Comparison of ENCODE assay signal across 18 cellular contexts in the genomic region with DNA sequence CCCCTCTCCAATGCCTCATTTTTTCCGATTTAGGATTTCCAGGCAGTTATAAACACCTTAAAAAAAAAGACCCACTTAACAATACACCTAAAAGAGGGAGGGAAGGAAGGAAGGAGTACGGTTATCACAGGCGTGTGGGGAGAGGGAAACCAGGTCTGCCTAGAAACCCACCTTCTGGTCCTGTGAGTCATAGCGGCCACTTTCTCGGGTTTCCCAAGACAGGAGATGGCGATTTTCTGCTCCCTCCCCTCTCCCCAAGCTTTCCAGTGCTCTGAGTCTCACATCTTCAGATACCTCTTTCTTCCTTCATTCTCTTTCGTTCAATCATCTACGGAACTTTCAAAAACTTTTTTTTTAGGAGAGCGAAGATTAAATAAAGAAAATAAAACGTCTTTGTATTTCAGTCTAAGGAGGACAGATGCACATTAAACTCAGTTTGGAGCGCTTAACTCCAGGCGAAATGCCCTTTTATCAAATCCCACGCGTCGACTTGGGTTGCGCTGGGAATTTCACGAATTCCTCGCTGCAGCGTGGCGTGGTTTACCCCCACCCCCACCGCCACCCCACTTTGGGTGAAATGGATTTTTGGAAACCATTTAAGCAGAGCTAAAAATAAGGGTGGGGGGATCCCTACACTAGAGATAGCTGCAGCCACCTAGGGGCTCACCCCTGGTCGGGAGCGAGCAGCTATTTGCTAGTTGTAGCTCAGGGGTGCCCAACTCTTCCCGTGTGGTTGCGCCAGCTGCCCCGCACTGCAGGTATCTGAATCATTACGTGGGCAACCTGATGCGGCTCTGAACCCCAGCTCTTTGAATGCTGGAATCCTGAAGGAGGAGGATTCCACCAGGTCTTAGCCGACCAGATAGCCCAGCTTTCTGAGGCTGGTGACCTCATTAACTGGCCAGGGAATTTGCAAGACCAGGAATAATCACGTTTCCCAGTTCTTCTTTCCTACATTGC. TPM values are rescaled to one million over a fixed set of nuclear protein-coding genes. Genes with fewer than 3 reads are reported as not detected.
DNase-seq lines count a peak whose midpoint lies in the region; FAIRE-seq and TF ChIP-seq lines count a peak whose summit lies in the region.
"Had no signal": no experiment of that assay in that cellular context is flagged by ENCODE, and none has a peak within 500 bp of the region (broad histone marks: within the 10 kb centered on the region; RNA-seq: fewer than 3 reads in every experiment).

No MANE protein-coding gene starts in this region.

- TF ChIP-seq CTCF in HEK293 (tag by site-specific recombination; IDR thresholded peaks at IDR 0.05) (no peak), breast epithelium (IDR thresholded peaks at IDR 0.05) (no peak)

- peaks cover 15% of the 10 kb centered on the region for H3K4me1 ChIP-seq in HEK293 (ENCODE audit: control insufficient read depth, insufficient read depth, low read length)
- H3K4me1 ChIP-seq in iPS-15b (ENCODE audit: control insufficient read depth, insufficient read depth, low read length), result peaks cover 22% of the 10 kb centered on the region
- H3K4me1 ChIP-seq in breast epithelium, result peaks cover 0 to 5% of the 10 kb centered on the region in 2 donors
- H3K4me1 ChIP-seq: parathyroid adenoma had no signal

- DNase-seq in amniotic epithelial cell (ENCODE audit: low read depth), result peak; percentile 32
- peak; percentile 68 for DNase-seq in posterior vena cava (ENCODE audit: low spot score)
- DNase-seq in breast epithelium (ENCODE audit: low spot score in 2 of 2), result no peak
- no peak for DNase-seq in RCC 7860 (ENCODE audit: low spot score)
- no peak for DNase-seq in DMS 273 (lab: John Stamatoyannopoulos, UW; ENCODE audit: unreplicated experiment)
- DNase-seq: AML-193; COR-L47; hippocampal formation; NCI-H1436; stimulated activated CD4-positive, alpha-beta T cell treated with anti-CD3 and anti-CD28 coated beads, Interleukin-4, amount 100 ng/mL, for 4 hours; substantia nigra; T-helper 9 cell had no signal

- H3K27ac ChIP-seq in HEK293 (ENCODE audit: extremely low read depth, low read depth, low read length) (no peak overlapping the region), breast epithelium (no peak overlapping the region)
- H3K27ac ChIP-seq: parathyroid adenoma, skin epidermis, vagina had no signal

- H3K27me3 ChIP-seq in iPS-15b (ENCODE audit: control insufficient read depth, insufficient read depth, low read length), result peaks cover 69% of the 10 kb centered on the region
- H3K27me3 ChIP-seq in breast epithelium, result peaks cover 0 to 26% of the 10 kb centered on the region in 2 donors
- H3K27me3 ChIP-seq: vagina had no signal

- POLR2A ChIA-PET in HEK293 (lab: Yijun Ruan, JAX), result no interaction called here

- FAIRE-seq in RCC 7860 (lab: Jason Lieb, UNC), result no peak
- FAIRE-seq: endometrium had no signal

- H3K4me3 ChIP-seq in HEK293 (ENCODE audit: low read depth, low read length) (no peak overlapping the region), iPS-15b (ENCODE audit: low read depth, low read length) (peak overlapping the region; percentile 60), breast epithelium (no peak overlapping the region)
- H3K4me3 ChIP-seq: skin epidermis, vagina had no signal

- H3K36me3 ChIP-seq in HEK293 (ENCODE audit: control insufficient read depth in 2 of 2, insufficient read depth in 1 of 2, low read length in 2 of 2) (peaks cover 0 to 4% of the 10 kb centered on the region in 2 experiments; a peak in 1 of 3 replicates), iPS-15b (ENCODE audit: control insufficient read depth, insufficient read depth, low read length) (no peaks in the 10 kb centered on the region), breast epithelium (no peaks in the 10 kb centered on the region)
- H3K36me3 ChIP-seq: vagina had no signal

- CTCF ChIA-PET in HEK293 (lab: Yijun Ruan, JAX), result interaction anchor here (0.6 to 5.6 kb wide), 10 partner anchors 8 to 673 kb away, joined by 3 to 45 read pairs (median 4); no protein-coding TSS in a partner anchor

- intact Hi-C loops in posterior vena cava (cut with DNase I) (no loop called here), breast epithelium (cut with DNase I; ENCODE audit: low total_unique reads) (no loop called here)

- H3K9me3 ChIP-seq in HEK293 (ENCODE audit: control insufficient read depth, insufficient read depth, low read depth, low read length), result no peaks in the 10 kb centered on the region
- H3K9me3 ChIP-seq in iPS-15b (ENCODE audit: control insufficient read depth, insufficient read depth, low read length), result no peaks in the 10 kb centered on the region
- no peaks in the 10 kb centered on the region for H3K9me3 ChIP-seq in breast epithelium
- H3K9me3 ChIP-seq: vagina had no signal

- peak overlapping the region; percentile 12 for H3K9ac ChIP-seq in iPS-15b (ENCODE audit: low read depth, low read length)
- H3K9ac ChIP-seq: parathyroid adenoma had no signal

- no peak for TF ChIP-seq POLR2A in breast epithelium (IDR thresholded peaks at IDR 0.05)

TF ChIP-seq in HEK293, 187 proteins besides CTCF, POLR2A, EP300 and RAD21:
- TF ChIP-seq PRDM1 (tag by site-specific recombination; IDR thresholded peaks at IDR 0.05) (peak; percentile 55), IKZF3 (tag by site-specific recombination; IDR thresholded peaks at IDR 0.05) (0 out of 2 replicates have a peak, but pooled peaks have one; percentile 32), ZNF416 (tag by site-specific recombination; IDR thresholded peaks at IDR 0.05) (no peak)
- TF ChIP-seq, protein P1, sequence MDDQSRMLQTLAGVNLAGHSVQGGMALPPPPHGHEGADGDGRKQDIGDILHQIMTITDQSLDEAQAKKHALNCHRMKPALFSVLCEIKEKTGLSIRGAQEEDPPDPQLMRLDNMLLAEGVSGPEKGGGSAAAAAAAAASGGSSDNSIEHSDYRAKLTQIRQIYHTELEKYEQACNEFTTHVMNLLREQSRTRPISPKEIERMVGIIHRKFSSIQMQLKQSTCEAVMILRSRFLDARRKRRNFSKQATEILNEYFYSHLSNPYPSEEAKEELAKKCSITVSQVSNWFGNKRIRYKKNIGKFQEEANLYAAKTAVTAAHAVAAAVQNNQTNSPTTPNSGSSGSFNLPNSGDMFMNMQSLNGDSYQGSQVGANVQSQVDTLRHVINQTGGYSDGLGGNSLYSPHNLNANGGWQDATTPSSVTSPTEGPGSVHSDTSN (CRISPR knock-in tag; IDR thresholded peaks at IDR 0.05), result no peak
- TF ChIP-seq, protein P2, sequence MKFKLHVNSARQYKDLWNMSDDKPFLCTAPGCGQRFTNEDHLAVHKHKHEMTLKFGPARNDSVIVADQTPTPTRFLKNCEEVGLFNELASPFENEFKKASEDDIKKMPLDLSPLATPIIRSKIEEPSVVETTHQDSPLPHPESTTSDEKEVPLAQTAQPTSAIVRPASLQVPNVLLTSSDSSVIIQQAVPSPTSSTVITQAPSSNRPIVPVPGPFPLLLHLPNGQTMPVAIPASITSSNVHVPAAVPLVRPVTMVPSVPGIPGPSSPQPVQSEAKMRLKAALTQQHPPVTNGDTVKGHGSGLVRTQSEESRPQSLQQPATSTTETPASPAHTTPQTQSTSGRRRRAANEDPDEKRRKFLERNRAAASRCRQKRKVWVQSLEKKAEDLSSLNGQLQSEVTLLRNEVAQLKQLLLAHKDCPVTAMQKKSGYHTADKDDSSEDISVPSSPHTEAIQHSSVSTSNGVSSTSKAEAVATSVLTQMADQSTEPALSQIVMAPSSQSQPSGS (tag by site-specific recombination; IDR thresholded peaks at IDR 0.05; ENCODE audit: low read depth), result 0 out of 2 replicates have a peak, but pooled peaks have one; percentile 28
TF ChIP-seq in HEK293: peak in this region for 3.

RNA-seq across cellular contexts. Expression of a gene that starts 6.4 kb away (rescaled TPM):
- total RNA-seq in posterior vena cava (10 to 100 TPM; 30.8 to 32.1 TPM), breast epithelium (1 to 10 TPM; 3.7 to 9.8 (median 8.3) TPM)

Comparison
In these comparisons a context has a peak if more than half of its experiments do, and no peak if none do; other contexts are left out.
1. DNase-seq: peak in amniotic epithelial cell (single experiment) and posterior vena cava (single experiment); none in breast epithelium (0 of 2), RCC 7860 (single experiment) and DMS 273 (single experiment).